8 cellular contexts compared by ENCODE assay signal in the genomic region with DNA sequence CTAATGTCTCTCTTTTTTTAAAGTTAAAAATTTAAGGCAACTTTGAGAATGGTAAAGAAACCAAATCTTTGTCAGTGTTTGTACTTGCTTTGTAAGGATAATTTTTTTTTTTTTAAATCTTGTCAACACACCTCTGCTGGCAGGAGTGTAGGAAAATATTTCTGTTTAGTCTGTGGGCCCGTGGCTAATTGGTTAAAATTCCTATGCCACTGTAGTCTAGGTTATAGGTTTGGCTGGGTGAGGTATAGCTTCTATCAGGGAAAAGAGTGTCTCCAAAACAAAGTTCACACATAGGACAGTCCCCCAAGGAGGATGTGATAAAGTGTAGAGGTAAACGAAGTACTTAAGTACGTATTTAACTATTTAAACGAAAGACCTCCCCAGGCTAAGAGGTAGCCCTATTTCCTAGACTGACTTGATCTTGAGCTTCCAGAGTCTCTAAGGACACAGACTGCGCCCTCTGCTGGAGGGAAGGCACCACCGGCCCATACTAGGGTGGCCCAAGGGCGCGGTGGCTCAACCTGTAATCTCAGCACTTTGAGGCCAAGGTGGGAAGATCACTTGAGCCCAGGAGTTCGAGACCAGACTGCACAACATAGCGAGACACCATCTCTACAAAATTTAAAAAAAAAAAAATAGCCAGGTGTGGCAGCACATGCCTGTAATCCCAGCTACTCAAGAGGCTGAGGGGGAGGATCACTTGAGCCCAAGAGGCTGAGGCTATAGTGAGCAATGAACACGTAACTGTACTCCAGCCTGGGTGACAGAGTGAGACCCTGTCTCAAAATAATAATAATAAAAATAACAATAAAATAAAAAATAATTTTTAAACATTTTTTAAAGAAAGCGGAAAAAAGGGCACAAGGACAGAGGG. TPM values are rescaled to one million over a fixed set of nuclear protein-coding genes. Genes with fewer than 3 reads are reported as not detected.
DNase-seq lines count a peak whose midpoint lies in the region; ATAC-seq, FAIRE-seq and TF ChIP-seq lines count a peak whose summit lies in the region.

No MANE protein-coding gene starts in this region.

- FAIRE-seq in HTR-8/SVneo (lab: Jason Lieb, UNC), result peak; percentile 51

- H3K9me3 ChIP-seq in naive thymus-derived CD4-positive, alpha-beta T cell (ENCODE audit: control insufficient read depth in 2 of 3, low read length in 3 of 3), result no peaks in the 10 kb centered on the region

- TF ChIP-seq CTCF in epithelial cell of proximal tubule (conservative IDR thresholded peaks at IDR 0.05; ENCODE audit: low read depth, low read length), result peak; percentile 91

- peak overlapping the region in 3 of 10 donors; percentile 34 to 47 (median 43) for H3K4me3 Mint-ChIP-seq in naive thymus-derived CD4-positive, alpha-beta T cell

- DNase-seq in ELR (ENCODE audit: low read depth) (peak; percentile 87), HTR-8/SVneo (ENCODE audit: insufficient read length, low spot score) (peak; percentile 83), OCI-M1 (lab: John Stamatoyannopoulos, UW) (peak; percentile 87), activated T-cell treated with anti-CD3 and anti-CD28 coated beads for 1 hour (ENCODE audit: low read depth) (peak; percentile 76), epithelial cell of proximal tubule (ENCODE audit: low read depth) (no peak), mesenteric fat pad (ENCODE audit: low spot score) (no peak)
- DNase-seq in naive thymus-derived CD4-positive, alpha-beta T cell, result peak; percentile 34 to 80 (median 59)
- peak; percentile 39 to 66 for DNase-seq in stimulated activated CD8-positive, alpha-beta memory T cell treated with anti-CD3 and anti-CD28 coated beads, Interleukin-7, amount 100 ng/mL, for 48 hours (ENCODE audit: extremely low read depth in 1 of 2, low read depth in 1 of 2)

- H3K36me3 Mint-ChIP-seq in naive thymus-derived CD4-positive, alpha-beta T cell, result no peaks in the 10 kb centered on the region

- CTCF ChIA-PET in naive thymus-derived CD4-positive, alpha-beta T cell (lab: Charles Lee), result interaction anchor here (0.6 to 1.7 kb wide), 15 partner anchors 9 to 1588 kb away, joined by 3 to 7 read pairs (median 3); a partner anchor contains a TSS

- POLR2A ChIA-PET in naive thymus-derived CD4-positive, alpha-beta T cell (lab: Charles Lee), result interaction anchor here (1.0 kb wide), 1 partner anchor 113 kb away, joined by 4 read pairs; no protein-coding TSS in a partner anchor

- intact Hi-C loops in naive thymus-derived CD4-positive, alpha-beta T cell (cut with micrococcal nuclease), result loop anchor here (1.0 to 5.0 kb wide), 6 partner anchors 38 to 499 kb away; a partner anchor contains a TSS

- no peaks in the 10 kb centered on the region for H3K9me3 Mint-ChIP-seq in naive thymus-derived CD4-positive, alpha-beta T cell

- H3K36me3 ChIP-seq in naive thymus-derived CD4-positive, alpha-beta T cell (ENCODE audit: control insufficient read depth in 2 of 3, insufficient read depth in 3 of 3, low read length in 3 of 3), result no peaks in the 10 kb centered on the region

- no peak overlapping the region for H3K27ac ChIP-seq in naive thymus-derived CD4-positive, alpha-beta T cell (ENCODE audit: low read depth, low read length)

- H3K27ac Mint-ChIP-seq in naive thymus-derived CD4-positive, alpha-beta T cell, result peak overlapping the region in 5 of 9 donors; percentile 47 to 77 (median 53)

- peaks cover 0 to 14% (median 4%) of the 10 kb centered on the region in 7 donors for H3K4me1 Mint-ChIP-seq in naive thymus-derived CD4-positive, alpha-beta T cell

- no peak overlapping the region for H3K4me3 ChIP-seq in epithelial cell of proximal tubule (ENCODE audit: low read depth, low read length)
- H3K4me3 ChIP-seq in naive thymus-derived CD4-positive, alpha-beta T cell (ENCODE audit: low read length), result no peak overlapping the region

- peaks cover 0 to 9% of the 10 kb centered on the region in 2 donors for H3K4me1 ChIP-seq in naive thymus-derived CD4-positive, alpha-beta T cell (ENCODE audit: control insufficient read depth in 2 of 2, insufficient read depth in 2 of 2, low read length in 2 of 2)

- H3K27me3 ChIP-seq in naive thymus-derived CD4-positive, alpha-beta T cell (ENCODE audit: control insufficient read depth in 2 of 2, insufficient read depth in 2 of 2, low read length in 2 of 2), result no peaks in the 10 kb centered on the region

- H3K27me3 Mint-ChIP-seq in naive thymus-derived CD4-positive, alpha-beta T cell, result peaks cover 0 to 9% (median 0%) of the 10 kb centered on the region in 5 donors

- peak; percentile 48 for ATAC-seq in naive thymus-derived CD4-positive, alpha-beta T cell

RNA-seq across cellular contexts. Expression of a gene that starts 8.9 kb away (rescaled TPM):
- not detected in 2 replicates for total RNA-seq in epithelial cell of proximal tubule
- total RNA-seq in naive thymus-derived CD4-positive, alpha-beta T cell, result not detected
- not detected for polyA plus RNA-seq in naive thymus-derived CD4-positive, alpha-beta T cell
- total RNA-seq in mesenteric fat pad, result not detected

Comparison
In these comparisons a context has a peak if more than half of its experiments do, and no peak if none do; other contexts are left out.
1. DNase-seq: peak in ELR (single experiment), HTR-8/SVneo (single experiment), OCI-M1 (single experiment), activated T-cell treated with anti-CD3 and anti-CD28 coated beads for 1 hour (single experiment), naive thymus-derived CD4-positive, alpha-beta T cell (9 of 9) and stimulated activated CD8-positive, alpha-beta memory T cell treated with anti-CD3 and anti-CD28 coated beads, Interleukin-7, amount 100 ng/mL, for 48 hours (2 of 2); none in epithelial cell of proximal tubule (single experiment) and mesenteric fat pad (single experiment).